In genomic region chr17:17107281-17107680, GRCh38 we compare ENCODE assay signal across 9 cellular contexts.
DNase-seq lines count a peak whose midpoint lies in the region; ATAC-seq and TF ChIP-seq lines count a peak whose summit lies in the region.
"Had no signal": no experiment of that assay in that cellular context is flagged by ENCODE, and none has a peak within 500 bp of the region (broad histone marks: within the 10 kb centered on the region; RNA-seq: fewer than 3 reads in every experiment).

No MANE protein-coding gene starts in this region.

- H3K9me3 ChIP-seq in BLaER1 treated with 17β-estradiol and CSF1 and Interleukin-3, amounts not matched to agents 10 nM and 100 nM (replicated peaks in 1 of 11), result no peaks in the 10 kb centered on the region
- H3K9me3 ChIP-seq in T-helper 17 cell (ENCODE audit: control insufficient read depth, low read length, poor library complexity, severe bottlenecking), result no peaks in the 10 kb centered on the region
- no peaks in the 10 kb centered on the region for H3K9me3 ChIP-seq in heart right ventricle
- no peaks in the 10 kb centered on the region for H3K9me3 ChIP-seq in gastrocnemius medialis

- TF ChIP-seq CTCF in heart right ventricle (IDR thresholded peaks at IDR 0.05) (no peak), gastrocnemius medialis (IDR thresholded peaks at IDR 0.05 in 4 of 5, conservative IDR thresholded peaks at IDR 0.05 in 1 of 5) (no peak)

- intact Hi-C loops in heart right ventricle (cut with DNase I), result loop anchor here in 2 of 10 donors (5.0 to 10.0 kb wide), 2 partner anchors 62 to 65 kb away; partner anchors contain the start of gene MPRIP (in 2 of the 2)
- intact Hi-C loops in gastrocnemius medialis (cut with DNase I; ENCODE audit: low total_unique reads), result no loop called here
- intact Hi-C loops in posterior vena cava (cut with DNase I), result no loop called here

- H3K4me3 Mint-ChIP-seq in T-helper 17 cell, result no peak overlapping the region

- TF ChIP-seq POLR2A in gastrocnemius medialis (IDR thresholded peaks at IDR 0.05), result no peak

- H3K27ac ChIP-seq in BLaER1 treated with 17β-estradiol and CSF1 and Interleukin-3, amounts not matched to agents 10 nM and 100 nM, result peak overlapping the region in 2 of 11 experiments; percentile 14 to 65; a peak in 5 of 22 replicates
- H3K27ac ChIP-seq in heart right ventricle (peak overlapping the region; percentile 7 to 90 (median 73)), gastrocnemius medialis (peak overlapping the region; percentile 65 to 73 (median 68))
- H3K27ac ChIP-seq: KMS-11 had no signal

- DNase-seq in T-helper 17 cell (no peak), heart right ventricle (no peak), gastrocnemius medialis (no peak), posterior vena cava (ENCODE audit: low spot score) (no peak)
- no peak for DNase-seq in activated CD4-positive, alpha-beta T cell treated with anti-CD3 and anti-CD28 coated beads, Interleukin-2, amount 50 U/mL, for 48 hours

- H3K4me1 Mint-ChIP-seq in T-helper 17 cell, result peaks cover 67% of the 10 kb centered on the region

- H3K27ac Mint-ChIP-seq in T-helper 17 cell, result peak overlapping the region; percentile 95

- in situ Hi-C loops in gastrocnemius medialis (cut with MboI; ENCODE audit: low sequenced_read_pairs in 4 of 4), result no loop called here

- no peaks in the 10 kb centered on the region for H3K27me3 Mint-ChIP-seq in T-helper 17 cell

- H3K36me3 Mint-ChIP-seq in T-helper 17 cell (ENCODE audit: low read depth), result no peaks in the 10 kb centered on the region

- H3K9ac ChIP-seq in BLaER1 treated with 17β-estradiol and CSF1 and Interleukin-3, amounts not matched to agents 10 nM and 100 nM, result peak overlapping the region in 7 of 11 experiments; percentile 15 to 61 (median 43); a peak in 11 of 22 replicates
- H3K9ac ChIP-seq: KMS-11 had no signal

- no peak overlapping the region for H3K4me3 ChIP-seq in BLaER1 treated with 17β-estradiol and CSF1 and Interleukin-3, amounts not matched to agents 10 nM and 100 nM
- H3K4me3 ChIP-seq in heart right ventricle, result no peak overlapping the region
- H3K4me3 ChIP-seq in gastrocnemius medialis, result no peak overlapping the region

- 69 to 71% methylated on average over 4 of the region's 4 CpGs for WGBS in heart right ventricle, 2 donors

- no peak for ATAC-seq in T-helper 17 cell
- peak in 1 of 8 donors; percentile 3 for ATAC-seq in heart right ventricle
- ATAC-seq in gastrocnemius medialis, result no peak
- ATAC-seq in HG03025 (IDR thresholded peaks at IDR 0.05; ENCODE audit: low FRiP score, unreplicated experiment), result no peak
- ATAC-seq in GM18867 (IDR thresholded peaks at IDR 0.05; ENCODE audit: unreplicated experiment), result no peak

- peaks cover 0 to 43% (median 16%) of the 10 kb centered on the region in 11 experiments; a peak in 10 of 22 replicates for H3K36me3 ChIP-seq in BLaER1 treated with 17β-estradiol and CSF1 and Interleukin-3, amounts not matched to agents 10 nM and 100 nM
- H3K36me3 ChIP-seq in heart right ventricle (peaks cover 0 to 7% (median 0%) of the 10 kb centered on the region in 9 donors), gastrocnemius medialis (no peaks in the 10 kb centered on the region)

- H3K27me3 ChIP-seq in BLaER1 treated with 17β-estradiol and CSF1 and Interleukin-3, amounts not matched to agents 10 nM and 100 nM, result no peaks in the 10 kb centered on the region; a peak in 1 of 22 replicates
- H3K27me3 ChIP-seq in heart right ventricle, result no peaks in the 10 kb centered on the region
- H3K27me3 ChIP-seq in gastrocnemius medialis, result no peaks in the 10 kb centered on the region

- peaks cover 86 to 100% (median 100%) of the 10 kb centered on the region in 11 experiments; a peak in 21 of 22 replicates for H4K20me1 ChIP-seq in BLaER1 treated with 17β-estradiol and CSF1 and Interleukin-3, amounts not matched to agents 10 nM and 100 nM

- H3K4me1 ChIP-seq in BLaER1 treated with 17β-estradiol and CSF1 and Interleukin-3, amounts not matched to agents 10 nM and 100 nM, result peaks cover 73 to 100% (median 99%) of the 10 kb centered on the region in 10 experiments
- peaks cover 54 to 100% (median 97%) of the 10 kb centered on the region in 9 donors for H3K4me1 ChIP-seq in heart right ventricle
- peaks cover 82 to 93% of the 10 kb centered on the region in 2 donors for H3K4me1 ChIP-seq in gastrocnemius medialis

- peak overlapping the region; percentile 73 to 94 (median 85) for H3K4me2 ChIP-seq in BLaER1 treated with 17β-estradiol and CSF1 and Interleukin-3, amounts not matched to agents 10 nM and 100 nM
- H3K4me2 ChIP-seq: KMS-11 had no signal
